16 cellular contexts compared by ENCODE assay signal in genomic region chr22:44526431-44527115, GRCh38.
DNase-seq lines count a peak whose midpoint lies in the region; ATAC-seq and TF ChIP-seq lines count a peak whose summit lies in the region.
"Had no signal": no experiment of that assay in that cellular context is flagged by ENCODE, and none has a peak within 500 bp of the region (broad histone marks: within the 10 kb centered on the region; RNA-seq: fewer than 3 reads in every experiment).

No MANE protein-coding gene starts in this region.

- H3K27ac ChIP-seq in MM.1S (ENCODE audit: low read length) = no peak overlapping the region
- H3K27ac ChIP-seq: suprapubic skin, VCaP had no signal

- H2AFZ ChIP-seq in MM.1S (ENCODE audit: low read length) = no peak overlapping the region

- H3K9ac ChIP-seq in MM.1S (ENCODE audit: low read length) = no peak overlapping the region

- no peaks in the 10 kb centered on the region for H3K4me1 ChIP-seq in MM.1S (ENCODE audit: low read length)
- H3K4me1 ChIP-seq: suprapubic skin had no signal

- no peaks in the 10 kb centered on the region for H3K36me3 ChIP-seq in MM.1S (replicated peaks; ENCODE audit: insufficient read depth, low read length)
- H3K36me3 ChIP-seq: suprapubic skin had no signal

- peak; percentile 45 for DNase-seq in DMS79 treated with DMSO at 0.1 percent for 48 hours (lab: John Stamatoyannopoulos, UW)
- DNase-seq in NCI-H128 (lab: John Stamatoyannopoulos, UW; ENCODE audit: unreplicated experiment) = peak; percentile 27
- DNase-seq in NCI-H524 treated with DMSO at 0.1 percent for 48 hours (lab: John Stamatoyannopoulos, UW) = peak; percentile 40
- DNase-seq in left kidney (ENCODE audit: low read depth, low spot score) = peak; percentile 86
- DNase-seq in MM.1S = no peak
- DNase-seq: activated CD4-positive, alpha-beta memory T cell treated with anti-CD3 and anti-CD28 coated beads, Interleukin-2, amount 10 ng/mL, durations not matched to agents 7 days and 5 days; activated naive CD8-positive, alpha-beta T cell treated with anti-CD3 and anti-CD28 coated beads, Interleukin-2, amount 50 U/mL, for 24 hours; HFFc6; NCI-H146; NK-92 treated with Interleukin-12 subunit alpha and Interleukin-12 subunit beta, amount 100 ng/mL, for 24 hours; stimulated activated CD4-positive, alpha-beta T cell treated with anti-CD3 and anti-CD28 coated beads, Interleukin-12 subunit alpha, Interleukin-12 subunit beta, amount 100 ng/mL, for 4 hours; T-cell had no signal

- no peaks in the 10 kb centered on the region for H3K79me2 ChIP-seq in MM.1S (ENCODE audit: low read length)

- no peaks in the 10 kb centered on the region for H3K9me3 ChIP-seq in MM.1S (replicated peaks; ENCODE audit: insufficient read depth, low read length)
- H3K9me3 ChIP-seq: suprapubic skin had no signal

- H3K4me2 ChIP-seq in MM.1S (ENCODE audit: low read depth, low read length) = no peak overlapping the region

- ATAC-seq in GM18519 (IDR thresholded peaks at IDR 0.05; ENCODE audit: low FRiP score, unreplicated experiment) (no peak), HG02759 (IDR thresholded peaks at IDR 0.05; ENCODE audit: unreplicated experiment) (no peak)
- ATAC-seq: activated naive CD8-positive, alpha-beta T cell treated with anti-CD3 and anti-CD28 coated beads, Interleukin-2, amount 50 U/mL, for 24 hours; T-cell had no signal

- no peak overlapping the region for H3K4me3 ChIP-seq in MM.1S (ENCODE audit: low read length)
- H3K4me3 ChIP-seq: suprapubic skin had no signal

- peaks cover 89% of the 10 kb centered on the region for H3K27me3 ChIP-seq in MM.1S (replicated peaks; ENCODE audit: insufficient read depth, low read length)

- no peaks in the 10 kb centered on the region for H4K20me1 ChIP-seq in MM.1S (ENCODE audit: insufficient read depth, low read length)

- H3F3A ChIP-seq in MM.1S (ENCODE audit: insufficient read depth, low read length) = no peaks in the 10 kb centered on the region

- no peak for TF ChIP-seq CTCF in MM.1S (IDR thresholded peaks at IDR 0.05; ENCODE audit: low read length)

- H3K9me2 ChIP-seq in MM.1S (replicated peaks; ENCODE audit: insufficient read depth, low read length) = no peaks in the 10 kb centered on the region
